ENCODE assay signal across 13 cellular contexts in genomic region chr10:104441601-104442000, GRCh38.
DNase-seq lines count a peak whose midpoint lies in the region; ATAC-seq and TF ChIP-seq lines count a peak whose summit lies in the region.
"Had no signal": no experiment of that assay in that cellular context is flagged by ENCODE, and none has a peak within 500 bp of the region (broad histone marks: within the 10 kb centered on the region; RNA-seq: fewer than 3 reads in every experiment).

No MANE protein-coding gene starts in this region.

- H3K27ac Mint-ChIP-seq in neural progenitor cell = no peak overlapping the region
- no peak overlapping the region for H3K27ac Mint-ChIP-seq in chondrocyte (ENCODE audit: unreplicated experiment)
- no peak overlapping the region for H3K27ac Mint-ChIP-seq in activated T-helper 2 cell treated with anti-CD3 and anti-CD28 coated beads, Interferon-gamma antibody, Interleukin-2, Interleukin-4, amounts not matched to agents 10 μg/mL and 5 μg/mL and 100 μg/mL, durations not matched to agents 14 hours and 24 hours and 36 hours
- H3K27ac Mint-ChIP-seq: stimulated activated naive B cell treated with anti-CD40 and anti-IgM and Interleukin-4, amounts not matched to agents 10 μg/mL and 1 μg/mL and 100 μg/mL, for 72 hours had no signal

- H3K36me3 ChIP-seq in neural progenitor cell = no peaks in the 10 kb centered on the region
- H3K36me3 ChIP-seq: esophagus squamous epithelium had no signal

- no peaks in the 10 kb centered on the region for H3F3A ChIP-seq in neural progenitor cell (ENCODE audit: low read depth)

- H3K36me3 Mint-ChIP-seq in neural progenitor cell (no peaks in the 10 kb centered on the region), chondrocyte (ENCODE audit: low read depth) (no peaks in the 10 kb centered on the region)
- no peaks in the 10 kb centered on the region for H3K36me3 Mint-ChIP-seq in activated T-helper 2 cell treated with anti-CD3 and anti-CD28 coated beads, Interferon-gamma antibody, Interleukin-2, Interleukin-4, amounts not matched to agents 10 μg/mL and 5 μg/mL and 100 μg/mL, durations not matched to agents 14 hours and 24 hours and 36 hours (ENCODE audit: low read depth)
- H3K36me3 Mint-ChIP-seq: stimulated activated naive B cell treated with anti-CD40 and anti-IgM and Interleukin-4, amounts not matched to agents 10 μg/mL and 1 μg/mL and 100 μg/mL, for 72 hours had no signal

- no peaks in the 10 kb centered on the region for H4K20me1 ChIP-seq in neural progenitor cell (ENCODE audit: low read depth)

- no peak overlapping the region for H3K27ac ChIP-seq in neural progenitor cell
- H3K27ac ChIP-seq: esophagus squamous epithelium had no signal

- H3K9me3 Mint-ChIP-seq in neural progenitor cell (no peaks in the 10 kb centered on the region), chondrocyte (ENCODE audit: low read depth) (no peaks in the 10 kb centered on the region)
- no peaks in the 10 kb centered on the region for H3K9me3 Mint-ChIP-seq in activated T-helper 2 cell treated with anti-CD3 and anti-CD28 coated beads, Interferon-gamma antibody, Interleukin-2, Interleukin-4, amounts not matched to agents 10 μg/mL and 5 μg/mL and 100 μg/mL, durations not matched to agents 14 hours and 24 hours and 36 hours
- H3K9me3 Mint-ChIP-seq: stimulated activated naive B cell treated with anti-CD40 and anti-IgM and Interleukin-4, amounts not matched to agents 10 μg/mL and 1 μg/mL and 100 μg/mL, for 72 hours had no signal

- H3K79me2 ChIP-seq in neural progenitor cell (ENCODE audit: low read depth) = no peaks in the 10 kb centered on the region

- H3K9ac ChIP-seq in neural progenitor cell = no peak overlapping the region

- no peak for ATAC-seq in GM18868 (IDR thresholded peaks at IDR 0.05; ENCODE audit: unreplicated experiment)

- no peaks in the 10 kb centered on the region for H3K4me1 ChIP-seq in neural progenitor cell
- H3K4me1 ChIP-seq: esophagus squamous epithelium had no signal

- H3K4me3 ChIP-seq in NB4 (ENCODE audit: low read depth, low read length) (no peak overlapping the region), choroid plexus epithelial cell (ENCODE audit: low read depth, low read length) (no peak overlapping the region), neural progenitor cell (no peak overlapping the region)
- H3K4me3 ChIP-seq: esophagus squamous epithelium had no signal

- H3K4me3 Mint-ChIP-seq in neural progenitor cell = no peak overlapping the region
- H3K4me3 Mint-ChIP-seq in chondrocyte (ENCODE audit: unreplicated experiment) = no peak overlapping the region
- no peak overlapping the region for H3K4me3 Mint-ChIP-seq in activated T-helper 2 cell treated with anti-CD3 and anti-CD28 coated beads, Interferon-gamma antibody, Interleukin-2, Interleukin-4, amounts not matched to agents 10 μg/mL and 5 μg/mL and 100 μg/mL, durations not matched to agents 14 hours and 24 hours and 36 hours (ENCODE audit: low read depth)
- H3K4me3 Mint-ChIP-seq: stimulated activated naive B cell treated with anti-CD40 and anti-IgM and Interleukin-4, amounts not matched to agents 10 μg/mL and 1 μg/mL and 100 μg/mL, for 72 hours had no signal

- TF ChIP-seq CTCF in NB4 (IDR thresholded peaks at IDR 0.05; ENCODE audit: low read depth, low read length) = no peak
- no peak for TF ChIP-seq CTCF in choroid plexus epithelial cell (conservative IDR thresholded peaks at IDR 0.05; ENCODE audit: low read depth, low read length)
- TF ChIP-seq CTCF in neural progenitor cell (IDR thresholded peaks at IDR 0.05) = no peak
- no peak for TF ChIP-seq CTCF in chondrocyte (IDR thresholded peaks at IDR 0.05)

- H3K27me3 ChIP-seq in neural progenitor cell = no peaks in the 10 kb centered on the region
- H3K27me3 ChIP-seq: esophagus squamous epithelium had no signal

- intact Hi-C loops in activated T-helper 2 cell treated with anti-CD3 and anti-CD28 coated beads, Interferon-gamma antibody, Interleukin-2, Interleukin-4, amounts not matched to agents 10 μg/mL and 5 μg/mL and 100 μg/mL, durations not matched to agents 14 hours and 24 hours and 36 hours (cut with micrococcal nuclease) = no loop called here

- no peaks in the 10 kb centered on the region for H3K9me3 ChIP-seq in neural progenitor cell (ENCODE audit: low read depth)
- H3K9me3 ChIP-seq: esophagus squamous epithelium had no signal

- no peak overlapping the region for H3K4me2 ChIP-seq in neural progenitor cell

- DNase-seq in EH (ENCODE audit: low read depth) (peak; percentile 98), NB4 (ENCODE audit: low read depth) (peak; percentile 88), choroid plexus epithelial cell (ENCODE audit: low read depth) (peak; percentile 97), neural progenitor cell (ENCODE audit: low spot score) (no peak), chondrocyte (ENCODE audit: low spot score) (no peak), DMS153 treated with DMSO at 0.1 percent for 48 hours (lab: John Stamatoyannopoulos, UW; ENCODE audit: unreplicated experiment) (no peak)
- DNase-seq in activated T-helper 2 cell treated with anti-CD3 and anti-CD28 coated beads, Interferon-gamma antibody, Interleukin-2, Interleukin-4, amounts not matched to agents 10 μg/mL and 5 μg/mL and 100 μg/mL, durations not matched to agents 14 hours and 24 hours and 36 hours (ENCODE audit: low spot score) = no peak
- DNase-seq: activated CD4-positive, alpha-beta T cell treated with anti-CD3 and anti-CD28 coated beads, Interleukin-2, amount 50 U/mL, for 1 hour; DMS79 treated with DMSO at 0.1 percent for 48 hours; esophagus squamous epithelium; NCI-H1436; stimulated activated naive B cell treated with anti-CD40 and anti-IgM and Interleukin-4, amounts not matched to agents 10 μg/mL and 1 μg/mL and 100 μg/mL, for 72 hours had no signal

- H3K27me3 Mint-ChIP-seq in neural progenitor cell (ENCODE audit: insufficient read depth, low read depth) (no peaks in the 10 kb centered on the region), chondrocyte (ENCODE audit: low read depth) (no peaks in the 10 kb centered on the region)
- peaks cover 11% of the 10 kb centered on the region for H3K27me3 Mint-ChIP-seq in activated T-helper 2 cell treated with anti-CD3 and anti-CD28 coated beads, Interferon-gamma antibody, Interleukin-2, Interleukin-4, amounts not matched to agents 10 μg/mL and 5 μg/mL and 100 μg/mL, durations not matched to agents 14 hours and 24 hours and 36 hours (ENCODE audit: low read depth)
- H3K27me3 Mint-ChIP-seq: stimulated activated naive B cell treated with anti-CD40 and anti-IgM and Interleukin-4, amounts not matched to agents 10 μg/mL and 1 μg/mL and 100 μg/mL, for 72 hours had no signal

- H3K4me1 Mint-ChIP-seq in neural progenitor cell (peaks cover 2% of the 10 kb centered on the region), chondrocyte (ENCODE audit: low read depth) (peaks cover 10% of the 10 kb centered on the region)
- H3K4me1 Mint-ChIP-seq in activated T-helper 2 cell treated with anti-CD3 and anti-CD28 coated beads, Interferon-gamma antibody, Interleukin-2, Interleukin-4, amounts not matched to agents 10 μg/mL and 5 μg/mL and 100 μg/mL, durations not matched to agents 14 hours and 24 hours and 36 hours (ENCODE audit: low read depth) = peaks cover 2% of the 10 kb centered on the region
- H3K4me1 Mint-ChIP-seq: stimulated activated naive B cell treated with anti-CD40 and anti-IgM and Interleukin-4, amounts not matched to agents 10 μg/mL and 1 μg/mL and 100 μg/mL, for 72 hours had no signal

- TF ChIP-seq POLR2A in NB4 (IDR thresholded peaks at IDR 0.05; ENCODE audit: extremely low read depth, insufficient read length) = no peak

- H2AFZ ChIP-seq in neural progenitor cell (replicated peaks) = peak overlapping the region; percentile 6

Comparison
In these comparisons a context has a peak if more than half of its experiments do, and no peak if none do; other contexts are left out.
1. DNase-seq: peak in EH (single experiment), NB4 (single experiment) and choroid plexus epithelial cell (single experiment); none in neural progenitor cell (single experiment), chondrocyte (single experiment), DMS153 treated with DMSO at 0.1 percent for 48 hours (single experiment) and activated T-helper 2 cell treated with anti-CD3 and anti-CD28 coated beads, Interferon-gamma antibody, Interleukin-2, Interleukin-4, amounts not matched to agents 10 μg/mL and 5 μg/mL and 100 μg/mL, durations not matched to agents 14 hours and 24 hours and 36 hours (single experiment).